ENCODE assay signal across 8 cellular contexts in the genomic region with DNA sequence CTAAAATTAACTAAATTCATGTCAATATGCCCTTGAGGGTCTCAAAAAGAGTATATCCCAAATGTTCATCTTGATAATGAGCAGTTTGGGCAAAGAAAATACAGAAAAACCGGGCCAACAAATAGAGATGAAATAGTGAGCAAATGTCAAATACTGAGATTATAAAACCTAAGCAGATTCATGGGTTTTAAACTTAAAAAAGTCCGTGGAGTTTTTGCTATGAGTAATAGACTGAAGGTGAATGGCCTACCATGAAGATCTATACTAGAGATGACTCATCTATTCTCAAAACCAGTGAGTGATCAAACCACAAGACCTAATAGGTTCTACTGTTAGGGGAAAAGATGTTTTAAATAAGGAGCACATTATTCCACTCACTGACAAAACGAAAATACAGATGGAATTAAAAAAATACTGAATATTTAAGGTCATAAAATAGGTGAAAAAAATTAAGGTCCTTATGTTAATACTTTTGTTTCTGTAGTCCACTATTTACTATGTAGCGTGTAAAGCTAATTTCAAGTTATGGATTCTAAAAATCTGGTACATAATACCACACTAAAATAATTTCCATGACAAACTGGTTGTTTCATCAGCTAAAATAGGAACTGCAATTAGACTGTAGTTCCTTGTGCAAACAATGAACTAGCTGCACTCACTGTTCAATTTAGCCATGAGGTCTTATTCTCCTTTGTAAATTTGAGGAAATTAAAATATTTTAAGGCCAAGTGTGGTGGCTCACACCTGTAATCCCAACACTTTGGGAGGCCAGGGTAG. TPM values are rescaled to one million over a fixed set of nuclear protein-coding genes. Genes with fewer than 3 reads are reported as not detected.
DNase-seq lines count a peak whose midpoint lies in the region; ATAC-seq and TF ChIP-seq lines count a peak whose summit lies in the region.

No MANE protein-coding gene starts in this region.

- no peak overlapping the region; the same call in 1 of the 2 replicates for H3K9ac ChIP-seq in HUES64 (ENCODE audit: low read depth, low read length)

- in situ Hi-C loops in astrocyte of the cerebellum (cut with HindIII; ENCODE audit: low sequenced_read_pairs) = no loop called here

- peaks cover 16% of the 10 kb centered on the region for H3K36me3 ChIP-seq in GM06990 (ENCODE audit: control insufficient read depth, insufficient read depth, low read length)
- peaks cover 91% of the 10 kb centered on the region for H3K36me3 ChIP-seq in HUES64 (ENCODE audit: insufficient read depth, low read length)
- peaks cover 87% of the 10 kb centered on the region for H3K36me3 ChIP-seq in mesodermal cell (ENCODE audit: control insufficient read depth, insufficient read depth, low read length)

- H3K4me1 ChIP-seq in HUES64 (ENCODE audit: insufficient read depth, low read length) (peaks cover 56% of the 10 kb centered on the region), mesodermal cell (ENCODE audit: control insufficient read depth, insufficient read depth, low read length, poor library complexity, severe bottlenecking) (peaks cover 41% of the 10 kb centered on the region)

- H3K27me3 ChIP-seq in GM06990 (replicated peaks; ENCODE audit: control insufficient read depth, insufficient read depth, low read length) (no peaks in the 10 kb centered on the region), HUES64 (ENCODE audit: insufficient read depth, low read length) (no peaks in the 10 kb centered on the region)

- TF ChIP-seq CTCF in GM06990 (IDR thresholded peaks at IDR 0.05; ENCODE audit: insufficient read depth, low read length, poor library complexity, severe bottlenecking) = no peak
- no peak for TF ChIP-seq CTCF in astrocyte of the cerebellum (IDR thresholded peaks at IDR 0.05; ENCODE audit: low read depth, low read length, missing control alignments)

- H3K27ac ChIP-seq in HUES64 (ENCODE audit: low read depth, low read length) (0 out of 2 replicates have a peak overlapping the region, but pooled peaks have one; percentile 9), mesodermal cell (ENCODE audit: low read depth, low read length, severe bottlenecking) (peak overlapping the region; percentile 39)

- H3K4me3 ChIP-seq in GM06990 (replicated peaks; ENCODE audit: low read depth, low read length) (peak overlapping the region; percentile 99), HUES64 (ENCODE audit: low read length) (peak overlapping the region; percentile 98), astrocyte of the cerebellum (ENCODE audit: low read depth, low read length) (peak overlapping the region; percentile 18), mesodermal cell (ENCODE audit: extremely low read depth, insufficient read depth, low read length, poor library complexity, severe bottlenecking) (no peak overlapping the region)

- ATAC-seq in GM21576 (IDR thresholded peaks at IDR 0.05; ENCODE audit: unreplicated experiment) = peak; percentile 75

- H3K9me3 ChIP-seq in HUES64 (ENCODE audit: insufficient read depth, low read depth, low read length) (no peaks in the 10 kb centered on the region), mesodermal cell (ENCODE audit: control insufficient read depth, low read length) (no peaks in the 10 kb centered on the region)

- DNase-seq in GM06990 (ENCODE audit: extremely low read depth, insufficient read length) = peak; percentile 71
- peak; percentile 76 for DNase-seq in astrocyte of the cerebellum (ENCODE audit: low read depth)
- DNase-seq in anterior cingulate cortex (lab: John Stamatoyannopoulos, UW) = no peak
- no peak for DNase-seq in NCI-H1092 treated with DMSO at 0.1 percent for 48 hours (lab: John Stamatoyannopoulos, UW)
- no peak for DNase-seq in stimulated activated CD4-positive, alpha-beta T cell treated with anti-CD3 and anti-CD28 coated beads, Interleukin-4, amount 100 ng/mL, for 1 hour

- WGBS in HUES64 = 64% methylated on average over 3 of the region's 4 CpGs
- 33 to 80% methylated on average over 1 of the region's 4 CpGs for WGBS in mesodermal cell (ENCODE audit: insufficient coverage in 2 of 2), 2 experiments

RNA-seq across cellular contexts. Expression of a gene that starts 5.0 kb away (rescaled TPM):
- 908 TPM for polyA plus RNA-seq in HUES64 (2013, experiment 1 of 2)
- 975 TPM for polyA plus RNA-seq in HUES64 (2013, experiment 2 of 2)
- 666 TPM for polyA plus RNA-seq in mesodermal cell (2013, experiment 1 of 2)
- polyA plus RNA-seq in mesodermal cell (2013, experiment 2 of 2) = 685 TPM

RNA-seq across cellular contexts. Expression of a gene that starts 15.7 kb away (rescaled TPM):
- 0.20 TPM for polyA plus RNA-seq in HUES64 (2013, experiment 1 of 2)
- polyA plus RNA-seq in HUES64 (2013, experiment 2 of 2) = 0.19 TPM
- polyA plus RNA-seq in mesodermal cell (2013, experiment 1 of 2) = not detected
- not detected for polyA plus RNA-seq in mesodermal cell (2013, experiment 2 of 2)

Comparison
In these comparisons a context has a peak if more than half of its experiments do, and no peak if none do; other contexts are left out.
1. DNase-seq: peak in GM06990 (single experiment) and astrocyte of the cerebellum (single experiment); none in anterior cingulate cortex (0 of 58), NCI-H1092 treated with DMSO at 0.1 percent for 48 hours (single experiment) and stimulated activated CD4-positive, alpha-beta T cell treated with anti-CD3 and anti-CD28 coated beads, Interleukin-4, amount 100 ng/mL, for 1 hour (single experiment).